In genomic region chr17:82775033-82775823, GRCh38 we compare ENCODE assay signal across 8 cellular contexts. TPM values are rescaled to one million over a fixed set of nuclear protein-coding genes. Genes with fewer than 3 reads are reported as not detected.
DNase-seq lines count a peak whose midpoint lies in the region; ATAC-seq and TF ChIP-seq lines count a peak whose summit lies in the region.

No MANE protein-coding gene starts in this region.

- dilution Hi-C loops in IMR-90 (cut with HindIII; ENCODE audit: low sequenced_read_pairs, unreplicated experiment), result no loop called here

- H4K20me1 ChIP-seq in IMR-90 (ENCODE audit: insufficient read depth, low read length), result peaks cover 20% of the 10 kb centered on the region

- H3K4me3 ChIP-seq in IMR-90 (ENCODE audit: insufficient read depth, low read depth, low read length), result no peak overlapping the region
- H3K4me3 ChIP-seq in WERI-Rb-1 (ENCODE audit: low read depth, low read length), result no peak overlapping the region
- H3K4me3 ChIP-seq in mesenchymal stem cell (ENCODE audit: insufficient read depth in 1 of 2, low read depth in 1 of 2, low read length in 2 of 2), result peak overlapping the region in 1 of 2 experiments; percentile 74
- peak overlapping the region; percentile 12 to 32 (median 21) for H3K4me3 ChIP-seq in stomach

- H2BK12ac ChIP-seq in mesenchymal stem cell (ENCODE audit: low read length in 2 of 2), result no peak overlapping the region

- CTCF ChIA-PET in CD4-positive, alpha-beta T cell (lab: Charles Lee), result interaction anchor here (1.9 kb wide), 1 partner anchor 106 kb away, joined by 7 read pairs; no protein-coding TSS in a partner anchor
- CTCF ChIA-PET in IMR-90 (lab: Yijun Ruan, JAX), result no interaction called here

- peak; percentile 77 for TF ChIP-seq CTCF in CD4-positive, alpha-beta T cell (IDR thresholded peaks at IDR 0.05)
- TF ChIP-seq CTCF in IMR-90 (conservative IDR thresholded peaks at IDR 0.05; ENCODE audit: low read depth, low read length) (peak; percentile 59), WERI-Rb-1 (IDR thresholded peaks at IDR 0.05; ENCODE audit: low read depth, low read length) (peak; percentile 97), stomach (IDR thresholded peaks at IDR 0.05) (peak in 5 of 7 experiments; percentile 59 to 85 (median 75))

- H3K18ac ChIP-seq in IMR-90 (ENCODE audit: low read depth, low read length) (no peak overlapping the region), mesenchymal stem cell (ENCODE audit: low read depth in 1 of 2, low read length in 2 of 2) (no peak overlapping the region)

- 35% methylated on average over 21 of the region's 32 CpGs; no CpG with 5 or more reads in 1 of the 2 experiments for WGBS in IMR-90 (ENCODE audit: extremely low coverage in 2 of 2, insufficient read length in 1 of 2), 2 experiments
- 64% methylated on average over 31 of the region's 32 CpGs for WGBS in mesenchymal stem cell
- WGBS in stomach, 5 donors, result 29 to 33% (median 30%) methylated on average over 31 to 32 of the region's 32 CpGs

- no peaks in the 10 kb centered on the region for H3K9me3 ChIP-seq in CD4-positive, alpha-beta T cell (ENCODE audit: control insufficient read depth, low read length)
- H3K9me3 ChIP-seq in IMR-90 (ENCODE audit: control insufficient read depth, insufficient read depth, low read length) (no peaks in the 10 kb centered on the region), WERI-Rb-1 (ENCODE audit: severe bottlenecking) (no peaks in the 10 kb centered on the region), mesenchymal stem cell (ENCODE audit: control insufficient read depth, low read length) (no peaks in the 10 kb centered on the region), stomach (no peaks in the 10 kb centered on the region)

- no TSS peak for BruUV-seq in IMR-90 (replicated peaks; lab: Mats Ljungman, UMichigan)

- no peak for ATAC-seq in CD4-positive, alpha-beta T cell (ENCODE audit: poor library complexity)
- peak; percentile 49 for ATAC-seq in IMR-90 (ENCODE audit: low read depth)
- ATAC-seq in GM21717 (IDR thresholded peaks at IDR 0.05; ENCODE audit: unreplicated experiment), result no peak

- peaks cover 10% of the 10 kb centered on the region for H3K36me3 ChIP-seq in IMR-90 (ENCODE audit: control insufficient read depth, insufficient read depth, low read length)
- peaks cover 80% of the 10 kb centered on the region for H3K36me3 ChIP-seq in WERI-Rb-1
- H3K36me3 ChIP-seq in mesenchymal stem cell (ENCODE audit: control insufficient read depth in 1 of 2, insufficient read depth in 2 of 2, low read depth in 1 of 2, low read length in 2 of 2), result peaks cover 19 to 28% of the 10 kb centered on the region in 2 experiments
- H3K36me3 ChIP-seq in stomach, result peaks cover 0 to 29% (median 28%) of the 10 kb centered on the region in 4 donors

- peaks cover 26% of the 10 kb centered on the region for H3K36me3 Mint-ChIP-seq in CD4-positive, alpha-beta T cell (ENCODE audit: low read depth)

- no peaks in the 10 kb centered on the region for H3K27me3 ChIP-seq in CD4-positive, alpha-beta T cell (ENCODE audit: control insufficient read depth, insufficient read depth, low read length)
- H3K27me3 ChIP-seq in IMR-90 (ENCODE audit: control insufficient read depth, insufficient read depth, low read length), result no peaks in the 10 kb centered on the region
- H3K27me3 ChIP-seq in WERI-Rb-1 (ENCODE audit: insufficient read depth, low read depth, severe bottlenecking), result no peaks in the 10 kb centered on the region
- no peaks in the 10 kb centered on the region for H3K27me3 ChIP-seq in mesenchymal stem cell (ENCODE audit: control insufficient read depth in 1 of 2, insufficient read depth in 1 of 2, low read length in 2 of 2)
- no peaks in the 10 kb centered on the region for H3K27me3 ChIP-seq in stomach

- H3K9me3 Mint-ChIP-seq in CD4-positive, alpha-beta T cell, result no peaks in the 10 kb centered on the region

- H2BK5ac ChIP-seq in IMR-90 (ENCODE audit: low read depth, low read length, poor library complexity, severe bottlenecking) (no peak overlapping the region), mesenchymal stem cell (ENCODE audit: low read depth, low read length, poor library complexity, severe bottlenecking) (no peak overlapping the region)

- no peak overlapping the region for H2AK5ac ChIP-seq in IMR-90 (ENCODE audit: low read depth, low read length)
- H2AK5ac ChIP-seq in mesenchymal stem cell (ENCODE audit: low read length, severe bottlenecking), result no peak overlapping the region

- H3K27ac Mint-ChIP-seq in CD4-positive, alpha-beta T cell, result no peak overlapping the region

- in situ Hi-C loops in IMR-90 (cut with MboI; ENCODE audit: low sequenced_read_pairs), result loop anchor here (10.0 kb wide), 1 partner anchor 420 kb away; the partner anchor contains the start of gene TEX19

- intact Hi-C loops in CD4-positive, alpha-beta T cell (cut with DNase I, micrococcal nuclease), result loop anchor here in 1 of 2 experiments (2.0 kb wide), 2 partner anchors 106 to 422 kb away; no protein-coding TSS in a partner anchor
- intact Hi-C loops in IMR-90 (cut with micrococcal nuclease), result no loop called here
- intact Hi-C loops in stomach (cut with DNase I; ENCODE audit: low total_unique reads), result no loop called here

- H2BK15ac ChIP-seq in IMR-90 (ENCODE audit: low read depth, low read length), result no peak overlapping the region
- no peak overlapping the region for H2BK15ac ChIP-seq in mesenchymal stem cell (ENCODE audit: low read depth, poor library complexity, severe bottlenecking)

- H3K27me3 Mint-ChIP-seq in CD4-positive, alpha-beta T cell, result no peaks in the 10 kb centered on the region

- peak; percentile 43 for TF ChIP-seq RAD21 in IMR-90 (IDR thresholded peaks at IDR 0.05; ENCODE audit: low read length)

- H4K8ac ChIP-seq in IMR-90 (ENCODE audit: low read depth in 2 of 2, low read length in 2 of 2) (no peak overlapping the region), mesenchymal stem cell (ENCODE audit: low read length) (no peak overlapping the region)

- H3K4ac ChIP-seq in IMR-90 (ENCODE audit: low read depth, low read length), result no peak overlapping the region
- H3K4ac ChIP-seq in mesenchymal stem cell (ENCODE audit: low read depth in 1 of 2, low read length in 2 of 2), result no peak overlapping the region

- peaks cover 10% of the 10 kb centered on the region for H3K4me1 Mint-ChIP-seq in CD4-positive, alpha-beta T cell (ENCODE audit: low read depth)

- peak in 8 of 10 experiments; percentile 15 to 53 (median 27) for DNase-seq in CD4-positive, alpha-beta T cell
- DNase-seq in IMR-90 (no peak), WERI-Rb-1 (peak; percentile 88), ecto neural progenitor cell (ENCODE audit: low spot score) (peak; percentile 86), mesenchymal stem cell (peak; percentile 45), stomach (peak; percentile 83), kidney glomerular epithelial cell (lab: John Stamatoyannopoulos, UW) (no peak)

- no peak overlapping the region for H3K56ac ChIP-seq in IMR-90 (ENCODE audit: extremely low read depth, insufficient read depth, low read length)

- H3K27ac ChIP-seq in CD4-positive, alpha-beta T cell (ENCODE audit: low read depth, low read length), result no peak overlapping the region
- H3K27ac ChIP-seq in IMR-90 (ENCODE audit: insufficient read depth, low read length) (no peak overlapping the region), WERI-Rb-1 (no peak overlapping the region; the same call in 1 of the 2 replicates), mesenchymal stem cell (ENCODE audit: low read length, poor library complexity, severe bottlenecking) (no peak overlapping the region), stomach (no peak overlapping the region)

- H2AFZ ChIP-seq in IMR-90 (replicated peaks; ENCODE audit: low read length, poor library complexity) (peak overlapping the region; percentile 78), mesenchymal stem cell (ENCODE audit: low read depth, low read length) (no peak overlapping the region)

- TF ChIP-seq POLR2A in IMR-90 (IDR thresholded peaks at IDR 0.05; ENCODE audit: low read depth, low read length) (no peak), stomach (IDR thresholded peaks at IDR 0.05) (no peak)

- H3K4me1 ChIP-seq in IMR-90 (ENCODE audit: control insufficient read depth, insufficient read depth, low read length) (peaks cover 6% of the 10 kb centered on the region), mesenchymal stem cell (ENCODE audit: control insufficient read depth, insufficient read depth, low read depth, low read length) (peaks cover 18% of the 10 kb centered on the region), stomach (peaks cover 0 to 35% (median 21%) of the 10 kb centered on the region in 4 donors)

- H4K5ac ChIP-seq in IMR-90 (ENCODE audit: low read depth, low read length), result no peak overlapping the region

- peaks cover 3% of the 10 kb centered on the region for H3K9me1 ChIP-seq in IMR-90 (ENCODE audit: insufficient read depth, low read length)

- no peak for TF ChIP-seq EP300 in stomach (IDR thresholded peaks at IDR 0.05)

- H2AK9ac ChIP-seq in IMR-90 (replicated peaks; ENCODE audit: low read depth, low read length, poor library complexity), result peak overlapping the region; percentile 67

- H3K4me2 ChIP-seq in IMR-90 (ENCODE audit: low read depth, low read length) (no peak overlapping the region), mesenchymal stem cell (ENCODE audit: low read length, poor library complexity, severe bottlenecking) (peak overlapping the region; percentile 40)

- no peak overlapping the region for H2BK120ac ChIP-seq in IMR-90 (ENCODE audit: low read depth, low read length)
- no peak overlapping the region for H2BK120ac ChIP-seq in mesenchymal stem cell (ENCODE audit: low read depth, low read length)

- H2BK20ac ChIP-seq in IMR-90 (ENCODE audit: low read depth, low read length), result no peak overlapping the region

- H3K23ac ChIP-seq in IMR-90 (ENCODE audit: low read depth, low read length) (no peak overlapping the region), mesenchymal stem cell (ENCODE audit: low read length in 2 of 2) (no peak overlapping the region)

- POLR2A ChIA-PET in CD4-positive, alpha-beta T cell (lab: Charles Lee), result no interaction called here
- POLR2A ChIA-PET in IMR-90 (lab: Charles Lee; ENCODE audit: unreplicated experiment), result no interaction called here

- H3K9ac ChIP-seq in IMR-90 (ENCODE audit: low read depth, low read length), result no peak overlapping the region
- peak overlapping the region; percentile 67 for H3K9ac ChIP-seq in mesenchymal stem cell (ENCODE audit: low read length)

- no peak overlapping the region for H3K4me3 Mint-ChIP-seq in CD4-positive, alpha-beta T cell

- H3K14ac ChIP-seq in IMR-90 (replicated peaks; ENCODE audit: low read depth, low read length) (no peak overlapping the region), mesenchymal stem cell (ENCODE audit: low read length in 2 of 2) (no peak overlapping the region)

- H4K91ac ChIP-seq in IMR-90 (ENCODE audit: insufficient read depth, low read depth, low read length) (no peak overlapping the region), mesenchymal stem cell (ENCODE audit: low read length) (no peak overlapping the region)

- peaks cover 3 to 39% of the 10 kb centered on the region in 2 experiments; a peak in 3 of 4 replicates for H3K79me1 ChIP-seq in IMR-90 (ENCODE audit: low read depth in 1 of 2, low read length in 2 of 2)
- H3K79me1 ChIP-seq in mesenchymal stem cell (replicated peaks; ENCODE audit: low read length, poor library complexity, severe bottlenecking), result peaks cover 35% of the 10 kb centered on the region

RNA-seq across cellular contexts. Expression of gene TBCD, which starts 23.4 kb away (rescaled TPM):
- 10 to 100 TPM; 74.6 to 80.3 TPM for total RNA-seq in CD4-positive, alpha-beta T cell
- total RNA-seq in IMR-90 (2012; rRNA removed) (21.7 and 21.9 TPM in 2 replicates), stomach (100 to 1,000 TPM in 3 of 5 donors, 10 to 100 TPM in 2; 51.2 to 155 (median 104) TPM)
- polyA plus RNA-seq in IMR-90 (2012; rRNA removed) (54.5 and 68.0 TPM in 2 replicates), stomach (100 to 1,000 TPM in 1 of 3 donors, 10 to 100 TPM in 2; 69.3 to 110 (median 75.3) TPM)
- polyA plus RNA-seq in IMR-90 (2012; cell fraction: cytosol; rRNA removed), result 49.7 and 56.9 TPM in 2 replicates
- 73.6 and 189 TPM in 2 replicates for polyA plus RNA-seq in IMR-90 (2012; cell fraction: nucleus; rRNA removed; ENCODE audit: low replicate concordance)
- 21.3 TPM for polyA plus RNA-seq in mesenchymal stem cell (2013, experiment 1 of 2)
- polyA plus RNA-seq in mesenchymal stem cell (2013, experiment 2 of 2), result 19.9 TPM

RNA-seq across cellular contexts. Expression of gene FN3K, which starts 39.8 kb away (rescaled TPM):
- 1 to 10 TPM; 4.2 to 4.9 TPM for total RNA-seq in CD4-positive, alpha-beta T cell
- total RNA-seq in IMR-90 (2012; rRNA removed), result 0.83 and 0.90 TPM in 2 replicates
- polyA plus RNA-seq in IMR-90 (2012; rRNA removed), result 2.0 and 2.9 TPM in 2 replicates
- polyA plus RNA-seq in IMR-90 (2012; cell fraction: cytosol; rRNA removed), result 3.7 and 4.9 TPM in 2 replicates
- polyA plus RNA-seq in IMR-90 (2012; cell fraction: nucleus; rRNA removed; ENCODE audit: low replicate concordance), result 8.8 and 25.0 TPM in 2 replicates
- 5.0 TPM for polyA plus RNA-seq in mesenchymal stem cell (2013, experiment 1 of 2)
- 5.7 TPM for polyA plus RNA-seq in mesenchymal stem cell (2013, experiment 2 of 2)
- 10 to 100 TPM; 13.6 to 59.5 (median 16.5) TPM for total RNA-seq in stomach
- polyA plus RNA-seq in stomach, result 10 to 100 TPM; 13.0 to 18.5 (median 16.4) TPM

RNA-seq across cellular contexts. Expression of gene FN3KRP, which starts 58.7 kb away (rescaled TPM):
- 10 to 100 TPM; 30.6 to 31.2 TPM for total RNA-seq in CD4-positive, alpha-beta T cell
- total RNA-seq in IMR-90 (2012; rRNA removed) (18.6 and 20.6 TPM in 2 replicates), stomach (10 to 100 TPM in 4 of 5 donors, 1 to 10 TPM in 1; 1.2 to 50.7 (median 17.5) TPM)
- polyA plus RNA-seq in IMR-90 (2012; rRNA removed) (20.3 and 21.4 TPM in 2 replicates), stomach (10 to 100 TPM; 20.0 to 28.2 (median 26.9) TPM)
- polyA plus RNA-seq in IMR-90 (2012; cell fraction: cytosol; rRNA removed), result 15.3 and 16.8 TPM in 2 replicates
- polyA plus RNA-seq in IMR-90 (2012; cell fraction: nucleus; rRNA removed; ENCODE audit: low replicate concordance), result 19.8 and 23.1 TPM in 2 replicates
- 13.0 TPM for polyA plus RNA-seq in mesenchymal stem cell (2013, experiment 1 of 2)
- polyA plus RNA-seq in mesenchymal stem cell (2013, experiment 2 of 2), result 12.8 TPM

Comparison
In these comparisons a context has a peak if more than half of its experiments do, and no peak if none do; other contexts are left out.
1. DNase-seq: peak in CD4-positive, alpha-beta T cell (8 of 10), WERI-Rb-1 (single experiment), ecto neural progenitor cell (single experiment), mesenchymal stem cell (single experiment) and stomach (single experiment); none in IMR-90 (single experiment) and kidney glomerular epithelial cell (single experiment).
2. H3K4me3 ChIP-seq: peak in stomach (4 of 4); none in IMR-90 (single experiment) and WERI-Rb-1 (single experiment).
3. Peak in every context shown above with its lines, with median percentiles within 50 percentile points of each other: CTCF ChIP-seq.